ENCODE assay signal across 23 cellular contexts in the genomic region with DNA sequence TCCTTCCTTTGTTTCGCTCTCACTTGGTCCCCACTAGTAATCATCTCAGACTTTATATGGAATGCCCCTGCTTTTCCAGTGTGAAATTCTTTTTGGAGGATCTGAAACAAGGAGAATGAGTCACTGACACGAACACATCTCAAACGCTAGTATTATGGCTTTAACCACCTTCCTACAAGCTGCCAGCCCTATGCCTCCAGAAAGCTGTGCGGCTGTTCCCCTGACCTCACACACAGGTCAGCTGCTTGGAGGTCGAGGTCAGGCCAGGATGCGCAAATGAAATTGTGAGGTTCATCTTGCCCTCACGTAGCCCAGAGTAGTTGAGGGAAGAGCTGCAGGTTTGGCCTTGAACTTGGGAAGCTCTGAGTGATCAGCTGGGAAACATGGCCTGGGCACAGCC.
DNase-seq lines count a peak whose midpoint lies in the region; ATAC-seq and TF ChIP-seq lines count a peak whose summit lies in the region.
"Had no signal": no experiment of that assay in that cellular context is flagged by ENCODE, and none has a peak within 500 bp of the region (broad histone marks: within the 10 kb centered on the region; RNA-seq: fewer than 3 reads in every experiment).

No MANE protein-coding gene starts in this region.

- ATAC-seq in GM18868 (IDR thresholded peaks at IDR 0.05; ENCODE audit: unreplicated experiment): peak; percentile 36
- peak; percentile 31 for ATAC-seq in HG02870 (IDR thresholded peaks at IDR 0.05; ENCODE audit: unreplicated experiment)
- ATAC-seq in GM18520 (IDR thresholded peaks at IDR 0.05; ENCODE audit: unreplicated experiment): no peak
- ATAC-seq: HCT116, SK-N-SH treated with all-trans-retinoic acid at 6 μM for 48 hours had no signal

- no peak for TF ChIP-seq CTCF in glutamatergic neuron (IDR thresholded peaks at IDR 0.05; ENCODE audit: partially characterized antibody, unreplicated experiment)

- peak; percentile 43 for DNase-seq in CD1c-positive myeloid dendritic cell (ENCODE audit: extremely low spot score)
- no peak for DNase-seq in glutamatergic neuron
- DNase-seq in occipital lobe (lab: John Stamatoyannopoulos, UW): no peak
- DNase-seq in activated CD8-positive, alpha-beta memory T cell treated with anti-CD3 and anti-CD28 coated beads, Interleukin-2, amount 50 U/mL, for 48 hours: no peak
- DNase-seq in COLO829 (ENCODE audit: low spot score): no peak
- DNase-seq: Caco-2; CD4-positive, alpha-beta memory T cell; DMS79; GF-D8; NCI-H1048; NCI-H1417; NCI-H1694; NCI-H2029 treated with DMSO at 0.1 percent for 48 hours; NCI-H446 treated with DMSO at 0.1 percent for 48 hours; NCI-H526; NCI-H82; NK-92 treated with Interleukin-12 subunit alpha and Interleukin-12 subunit beta, amount 100 ng/mL, for 24 hours; T-helper 2 cell had no signal

- H3K4me1 Mint-ChIP-seq in glutamatergic neuron (ENCODE audit: low read depth, unreplicated experiment): peaks cover 18% of the 10 kb centered on the region

- H3K27ac Mint-ChIP-seq in glutamatergic neuron (ENCODE audit: unreplicated experiment): peak overlapping the region; percentile 62
- H3K27ac Mint-ChIP-seq: CD4-positive, alpha-beta memory T cell had no signal

- H3K36me3 Mint-ChIP-seq in glutamatergic neuron (ENCODE audit: unreplicated experiment): no peaks in the 10 kb centered on the region
- H3K36me3 Mint-ChIP-seq: CD4-positive, alpha-beta memory T cell had no signal

- H3K27me3 Mint-ChIP-seq in glutamatergic neuron (ENCODE audit: unreplicated experiment): no peaks in the 10 kb centered on the region
- H3K27me3 Mint-ChIP-seq: CD4-positive, alpha-beta memory T cell had no signal

- peaks cover 6% of the 10 kb centered on the region for H3K9me3 Mint-ChIP-seq in glutamatergic neuron (ENCODE audit: unreplicated experiment)

- H3K4me3 Mint-ChIP-seq in glutamatergic neuron (ENCODE audit: unreplicated experiment): no peak overlapping the region
- H3K4me3 Mint-ChIP-seq: CD4-positive, alpha-beta memory T cell had no signal
